ENCODE assay signal across 26 cellular contexts in genomic region chr2:150832686-150833085, GRCh38.
"Had no signal": no experiment of that assay in that cellular context is flagged by ENCODE, and none has a peak within 500 bp of the region (broad histone marks: within the 10 kb centered on the region; RNA-seq: fewer than 3 reads in every experiment).

No MANE protein-coding gene starts in this region.

- H3K9me3 ChIP-seq: gastrocnemius medialis, testis, uterus had no signal

- H3K4me1 ChIP-seq: gastrocnemius medialis, testis, uterus had no signal

- H3K27me3 Mint-ChIP-seq: activated B cell treated with CpG ODN at 0.5 μM for 24 hours; activated CD4-positive, alpha-beta T cell treated with anti-CD3 and anti-CD28 coated beads for 36 hours; activated naive CD8-positive, alpha-beta T cell treated with anti-CD3 and anti-CD28 coated beads, Interleukin-2, amount 10 ng/mL, durations not matched to agents 7 days and 5 days; stimulated activated naive B cell treated with anti-CD40 and anti-IgM and Interleukin-4, amounts not matched to agents 10 μg/mL and 1 μg/mL and 100 μg/mL, for 72 hours had no signal

- H3K4me3 ChIP-seq: coronary artery, gastrocnemius medialis, smooth muscle cell, testis, uterus had no signal

- H3K9me3 Mint-ChIP-seq: activated naive CD4-positive, alpha-beta T cell treated with anti-CD3 and anti-CD28 coated beads for 36 hours; activated naive CD8-positive, alpha-beta T cell treated with anti-CD3 and anti-CD28 coated beads, Interleukin-2, amount 10 ng/mL, durations not matched to agents 7 days and 5 days; activated T-cell treated with anti-CD3 and anti-CD28 coated beads, Interleukin-2, amount 50 U/mL, for 4 hours; activated T-helper 2 cell treated with anti-CD3 and anti-CD28 coated beads, Interferon-gamma antibody, Interleukin-2, Interleukin-4, amounts not matched to agents 10 μg/mL and 5 μg/mL and 100 μg/mL, durations not matched to agents 14 hours and 24 hours and 36 hours had no signal

- H3K4me3 Mint-ChIP-seq: activated B cell treated with CpG ODN at 0.5 μM for 24 hours; activated CD4-positive, alpha-beta T cell treated with anti-CD3 and anti-CD28 coated beads for 36 hours; activated naive CD4-positive, alpha-beta T cell treated with anti-CD3 and anti-CD28 coated beads for 36 hours; activated naive CD8-positive, alpha-beta T cell treated with anti-CD3 and anti-CD28 coated beads, Interleukin-2, amount 10 ng/mL, durations not matched to agents 7 days and 5 days; activated T-cell treated with anti-CD3 and anti-CD28 coated beads, Interleukin-2, amount 50 U/mL, for 4 hours; natural killer cell; stimulated activated naive B cell treated with anti-CD40 and anti-IgM and Interleukin-4, amounts not matched to agents 10 μg/mL and 1 μg/mL and 100 μg/mL, for 72 hours had no signal

- H3K4me1 Mint-ChIP-seq: activated B cell treated with CpG ODN at 0.5 μM for 24 hours; activated CD4-positive, alpha-beta T cell treated with anti-CD3 and anti-CD28 coated beads for 36 hours; activated naive CD8-positive, alpha-beta T cell treated with anti-CD3 and anti-CD28 coated beads, Interleukin-2, amount 10 ng/mL, durations not matched to agents 7 days and 5 days; natural killer cell; stimulated activated naive B cell treated with anti-CD40 and anti-IgM and Interleukin-4, amounts not matched to agents 10 μg/mL and 1 μg/mL and 100 μg/mL, for 72 hours had no signal

- H3K36me3 Mint-ChIP-seq: activated naive CD8-positive, alpha-beta T cell treated with anti-CD3 and anti-CD28 coated beads, Interleukin-2, amount 10 ng/mL, durations not matched to agents 7 days and 5 days; natural killer cell; stimulated activated naive B cell treated with anti-CD40 and anti-IgM and Interleukin-4, amounts not matched to agents 10 μg/mL and 1 μg/mL and 100 μg/mL, for 72 hours had no signal

- H3K27me3 ChIP-seq: gastrocnemius medialis, testis, uterus had no signal

- ATAC-seq: activated CD4-positive, alpha-beta T cell treated with anti-CD3 and anti-CD28 coated beads for 36 hours; activated T-cell treated with anti-CD3 and anti-CD28 coated beads, Interleukin-2, amount 50 U/mL, for 4 hours; gastrocnemius medialis; left ventricle myocardium superior; natural killer cell; sciatic nerve; stimulated activated naive B cell treated with anti-CD40 and anti-IgM and Interleukin-4, amounts not matched to agents 10 μg/mL and 1 μg/mL and 100 μg/mL, for 72 hours had no signal

- DNase-seq: activated B cell treated with CpG ODN at 0.5 μM for 24 hours; activated CD4-positive, alpha-beta T cell treated with anti-CD3 and anti-CD28 coated beads for 36 hours; activated CD4-positive, alpha-beta T cell treated with anti-CD3 and anti-CD28 coated beads, Interleukin-2, amount 50 U/mL, for 4 hours; activated CD8-positive, alpha-beta memory T cell treated with anti-CD3 and anti-CD28 coated beads for 24 hours; activated CD8-positive, alpha-beta memory T cell treated with anti-CD3 and anti-CD28 coated beads, Interleukin-2, amount 50 U/mL, for 4 hours; activated naive CD4-positive, alpha-beta T cell treated with anti-CD3 and anti-CD28 coated beads for 36 hours; activated naive CD8-positive, alpha-beta T cell treated with anti-CD3 and anti-CD28 coated beads, Interleukin-2, amount 10 ng/mL, durations not matched to agents 7 days and 5 days; activated T-cell treated with anti-CD3 and anti-CD28 coated beads, Interleukin-2, amount 50 U/mL, for 4 hours; cerebellar nuclear complex; gastrocnemius medialis; hippocampal formation; left ventricle myocardium superior; mammary epithelial cell; midbrain; natural killer cell; stimulated activated CD4-positive, alpha-beta T cell treated with anti-CD3 and anti-CD28 coated beads, Interleukin-2, amount 100 ng/mL, for 48 hours; stimulated activated CD8-positive, alpha-beta memory T cell treated with anti-CD3 and anti-CD28 coated beads, Interleukin-4, amount 100 ng/mL, for 48 hours; stimulated activated naive B cell treated with anti-CD40 and anti-IgM and Interleukin-4, amounts not matched to agents 10 μg/mL and 1 μg/mL and 100 μg/mL, for 72 hours; testis; trophoblast cell; uterus had no signal

- H3K27ac ChIP-seq: coronary artery, epithelial cell of prostate, gastrocnemius medialis, testis, uterus had no signal

- H3K27ac Mint-ChIP-seq: activated B cell treated with CpG ODN at 0.5 μM for 24 hours; activated CD4-positive, alpha-beta T cell treated with anti-CD3 and anti-CD28 coated beads for 36 hours; activated naive CD4-positive, alpha-beta T cell treated with anti-CD3 and anti-CD28 coated beads for 36 hours; activated naive CD8-positive, alpha-beta T cell treated with anti-CD3 and anti-CD28 coated beads, Interleukin-2, amount 10 ng/mL, durations not matched to agents 7 days and 5 days; activated T-helper 2 cell treated with anti-CD3 and anti-CD28 coated beads, Interferon-gamma antibody, Interleukin-2, Interleukin-4, amounts not matched to agents 10 μg/mL and 5 μg/mL and 100 μg/mL, durations not matched to agents 14 hours and 24 hours and 36 hours; natural killer cell; stimulated activated naive B cell treated with anti-CD40 and anti-IgM and Interleukin-4, amounts not matched to agents 10 μg/mL and 1 μg/mL and 100 μg/mL, for 72 hours had no signal

- H3K36me3 ChIP-seq: gastrocnemius medialis, uterus had no signal

- H3K4me2 ChIP-seq: smooth muscle cell had no signal
